1 cellular context compared by ENCODE assay signal in genomic region chr7:17774248-17774647, GRCh38.
TF ChIP-seq lines count a peak whose summit lies in the region.

No MANE protein-coding gene starts in this region.

TF ChIP-seq in WTC11, 78 proteins besides CTCF, POLR2A, EP300 and RAD21 (continued from another document):
- TF ChIP-seq, protein P1, sequence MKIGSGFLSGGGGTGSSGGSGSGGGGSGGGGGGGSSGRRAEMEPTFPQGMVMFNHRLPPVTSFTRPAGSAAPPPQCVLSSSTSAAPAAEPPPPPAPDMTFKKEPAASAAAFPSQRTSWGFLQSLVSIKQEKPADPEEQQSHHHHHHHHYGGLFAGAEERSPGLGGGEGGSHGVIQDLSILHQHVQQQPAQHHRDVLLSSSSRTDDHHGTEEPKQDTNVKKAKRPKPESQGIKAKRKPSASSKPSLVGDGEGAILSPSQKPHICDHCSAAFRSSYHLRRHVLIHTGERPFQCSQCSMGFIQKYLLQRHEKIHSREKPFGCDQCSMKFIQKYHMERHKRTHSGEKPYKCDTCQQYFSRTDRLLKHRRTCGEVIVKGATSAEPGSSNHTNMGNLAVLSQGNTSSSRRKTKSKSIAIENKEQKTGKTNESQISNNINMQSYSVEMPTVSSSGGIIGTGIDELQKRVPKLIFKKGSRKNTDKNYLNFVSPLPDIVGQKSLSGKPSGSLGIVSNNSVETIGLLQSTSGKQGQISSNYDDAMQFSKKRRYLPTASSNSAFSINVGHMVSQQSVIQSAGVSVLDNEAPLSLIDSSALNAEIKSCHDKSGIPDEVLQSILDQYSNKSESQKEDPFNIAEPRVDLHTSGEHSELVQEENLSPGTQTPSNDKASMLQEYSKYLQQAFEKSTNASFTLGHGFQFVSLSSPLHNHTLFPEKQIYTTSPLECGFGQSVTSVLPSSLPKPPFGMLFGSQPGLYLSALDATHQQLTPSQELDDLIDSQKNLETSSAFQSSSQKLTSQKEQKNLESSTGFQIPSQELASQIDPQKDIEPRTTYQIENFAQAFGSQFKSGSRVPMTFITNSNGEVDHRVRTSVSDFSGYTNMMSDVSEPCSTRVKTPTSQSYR (CRISPR knock-in tag; IDR thresholded peaks at IDR 0.05) = no peak
- TF ChIP-seq, protein P2, sequence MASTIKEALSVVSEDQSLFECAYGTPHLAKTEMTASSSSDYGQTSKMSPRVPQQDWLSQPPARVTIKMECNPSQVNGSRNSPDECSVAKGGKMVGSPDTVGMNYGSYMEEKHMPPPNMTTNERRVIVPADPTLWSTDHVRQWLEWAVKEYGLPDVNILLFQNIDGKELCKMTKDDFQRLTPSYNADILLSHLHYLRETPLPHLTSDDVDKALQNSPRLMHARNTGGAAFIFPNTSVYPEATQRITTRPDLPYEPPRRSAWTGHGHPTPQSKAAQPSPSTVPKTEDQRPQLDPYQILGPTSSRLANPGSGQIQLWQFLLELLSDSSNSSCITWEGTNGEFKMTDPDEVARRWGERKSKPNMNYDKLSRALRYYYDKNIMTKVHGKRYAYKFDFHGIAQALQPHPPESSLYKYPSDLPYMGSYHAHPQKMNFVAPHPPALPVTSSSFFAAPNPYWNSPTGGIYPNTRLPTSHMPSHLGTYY (CRISPR knock-in tag; IDR thresholded peaks at IDR 0.05) = no peak
- TF ChIP-seq ZNF396 (CRISPR knock-in tag; IDR thresholded peaks at IDR 0.05; ENCODE audit: borderline replicate concordance) (no peak), MLX (CRISPR knock-in tag; IDR thresholded peaks at IDR 0.05) (no peak), SMAD3 (CRISPR knock-in tag; IDR thresholded peaks at IDR 0.05; ENCODE audit: borderline replicate concordance) (no peak), RELA (CRISPR knock-in tag; IDR thresholded peaks at IDR 0.05; ENCODE audit: borderline replicate concordance) (no peak), RORB (CRISPR knock-in tag; IDR thresholded peaks at IDR 0.05) (no peak), ESRRA (CRISPR knock-in tag; IDR thresholded peaks at IDR 0.05; ENCODE audit: borderline replicate concordance) (no peak), JUN (CRISPR knock-in tag; IDR thresholded peaks at IDR 0.05) (no peak), NFATC4 (CRISPR knock-in tag; IDR thresholded peaks at IDR 0.05) (no peak), HMGXB4 (CRISPR knock-in tag; IDR thresholded peaks at IDR 0.05) (no peak)
- TF ChIP-seq, protein P3, sequence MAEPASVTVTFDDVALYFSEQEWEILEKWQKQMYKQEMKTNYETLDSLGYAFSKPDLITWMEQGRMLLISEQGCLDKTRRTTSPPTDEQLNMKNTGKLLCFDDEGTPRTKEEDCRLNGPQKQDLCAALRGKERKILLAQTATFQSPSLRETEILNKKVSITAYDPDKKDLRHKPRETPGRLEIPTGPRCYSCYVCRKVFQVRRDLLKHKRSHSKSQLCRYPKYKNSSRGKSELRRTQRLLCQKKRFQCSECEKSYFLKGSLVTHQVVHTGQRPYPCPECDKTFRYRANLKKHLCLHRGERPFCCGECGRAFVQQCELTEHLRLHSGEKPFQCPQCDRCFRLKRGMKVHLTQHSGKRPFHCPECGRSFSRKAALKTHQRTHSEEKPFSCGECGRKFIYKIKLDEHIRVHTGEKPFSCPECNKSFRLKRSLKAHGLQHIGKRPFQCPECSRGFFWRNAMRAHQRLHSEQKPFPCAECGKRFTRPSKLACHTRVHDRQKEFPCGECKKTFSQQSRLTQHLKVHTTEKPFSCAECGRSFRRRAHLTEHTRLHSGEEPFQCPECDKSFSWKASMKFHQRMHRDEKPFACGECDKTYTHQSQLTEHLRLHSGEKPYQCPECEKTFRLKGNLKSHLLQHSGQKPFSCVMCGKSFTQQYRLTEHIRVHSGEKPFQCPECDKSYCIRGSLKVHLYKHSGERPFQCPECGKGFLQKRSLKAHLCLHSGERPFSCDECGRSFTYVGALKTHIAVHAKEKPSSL (CRISPR knock-in tag; conservative IDR thresholded peaks at IDR 0.05) = no peak
- TF ChIP-seq, protein P4, sequence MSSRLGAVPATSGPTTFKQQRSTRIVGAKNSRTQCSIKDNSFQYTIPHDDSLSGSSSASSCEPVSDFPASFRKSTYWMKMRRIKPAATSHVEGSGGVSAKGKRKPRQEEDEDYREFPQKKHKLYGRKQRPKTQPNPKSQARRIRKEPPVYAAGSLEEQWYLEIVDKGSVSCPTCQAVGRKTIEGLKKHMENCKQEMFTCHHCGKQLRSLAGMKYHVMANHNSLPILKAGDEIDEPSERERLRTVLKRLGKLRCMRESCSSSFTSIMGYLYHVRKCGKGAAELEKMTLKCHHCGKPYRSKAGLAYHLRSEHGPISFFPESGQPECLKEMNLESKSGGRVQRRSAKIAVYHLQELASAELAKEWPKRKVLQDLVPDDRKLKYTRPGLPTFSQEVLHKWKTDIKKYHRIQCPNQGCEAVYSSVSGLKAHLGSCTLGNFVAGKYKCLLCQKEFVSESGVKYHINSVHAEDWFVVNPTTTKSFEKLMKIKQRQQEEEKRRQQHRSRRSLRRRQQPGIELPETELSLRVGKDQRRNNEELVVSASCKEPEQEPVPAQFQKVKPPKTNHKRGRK (CRISPR knock-in tag; IDR thresholded peaks at IDR 0.05; ENCODE audit: borderline replicate concordance) = no peak
